In genomic region chr1:174273190-174273589, GRCh38 we compare ENCODE assay signal across 16 cellular contexts.
"Had no signal": no experiment of that assay in that cellular context is flagged by ENCODE, and none has a peak within 500 bp of the region (broad histone marks: within the 10 kb centered on the region; RNA-seq: fewer than 3 reads in every experiment).

No MANE protein-coding gene starts in this region.

- H3K27me3 Mint-ChIP-seq: naive B cell had no signal

- H3K27me3 ChIP-seq: heart left ventricle, neutrophil, right atrium auricular region, sigmoid colon had no signal

- H3K9me3 ChIP-seq: heart left ventricle, neutrophil, right atrium auricular region, sigmoid colon had no signal

- H3K4me3 ChIP-seq: heart left ventricle, right atrium auricular region, sigmoid colon, skin epidermis had no signal

- H3K27ac ChIP-seq: heart left ventricle, neutrophil, right atrium auricular region, sigmoid colon, skin epidermis had no signal

- H3K36me3 ChIP-seq: neutrophil, right atrium auricular region, sigmoid colon had no signal

- H3K4me1 ChIP-seq: right atrium auricular region, sigmoid colon had no signal

- DNase-seq: effector memory CD4-positive, alpha-beta T cell; heart left ventricle; hippocampal formation; left colon; mesendoderm; naive B cell; posterior cingulate gyrus; sigmoid colon; stimulated activated CD4-positive, alpha-beta T cell treated with anti-CD3 and anti-CD28 coated beads, Interleukin-2, amount 100 ng/mL, for 24 hours; stimulated activated CD4-positive, alpha-beta T cell treated with anti-CD3 and anti-CD28 coated beads, Interleukin-4, amount 100 ng/mL, for 4 hours; stimulated activated naive CD4-positive, alpha-beta T cell treated with Interleukin-2 at 50 U/mL for 16 hours; trophoblast cell had no signal

- ATAC-seq: esophagus mucosa, heart left ventricle, left colon had no signal
